Comparison of ENCODE assay signal across 19 cellular contexts in genomic region chr9:111399211-111399739, GRCh38.
A peak's percentile ranks its signal among the peaks of the same experiment; 100 is the strongest.
DNase-seq lines count a peak whose midpoint lies in the region; ATAC-seq and TF ChIP-seq lines count a peak whose summit lies in the region.
"Had no signal": no experiment of that assay in that cellular context is flagged by ENCODE, and none has a peak within 500 bp of the region (broad histone marks: within the 10 kb centered on the region; RNA-seq: fewer than 3 reads in every experiment).

No MANE protein-coding gene starts in this region.

- H3K4me2 ChIP-seq in H9 (ENCODE audit: insufficient read depth, insufficient read length, low read length): no peak overlapping the region
- H3K4me2 ChIP-seq: BLaER1 had no signal

- no peak overlapping the region for H2BK20ac ChIP-seq in H9 (ENCODE audit: low read depth, low read length, poor library complexity, severe bottlenecking)

- no peaks in the 10 kb centered on the region for H3K79me1 ChIP-seq in H9 (ENCODE audit: insufficient read depth, low read depth, low read length, poor library complexity, severe bottlenecking)

- H3K27me3 Mint-ChIP-seq in H9 (ENCODE audit: low read depth): no peaks in the 10 kb centered on the region
- no peaks in the 10 kb centered on the region for H3K27me3 Mint-ChIP-seq in stimulated activated naive B cell treated with anti-CD40 and anti-IgM and Interleukin-4, amounts not matched to agents 10 μg/mL and 1 μg/mL and 100 μg/mL, for 72 hours
- H3K27me3 Mint-ChIP-seq in activated naive CD8-positive, alpha-beta T cell treated with anti-CD3 and anti-CD28 coated beads, Interleukin-2, amount 50 U/mL, for 24 hours: no peaks in the 10 kb centered on the region
- H3K27me3 Mint-ChIP-seq: CD4-positive, alpha-beta memory T cell; CD4-positive, CD25-positive, alpha-beta regulatory T cell; CD8-positive, alpha-beta memory T cell had no signal

- peak; percentile 29 to 30 for ATAC-seq in lower lobe of right lung
- no peak for ATAC-seq in stimulated activated naive B cell treated with anti-CD40 and anti-IgM and Interleukin-4, amounts not matched to agents 10 μg/mL and 1 μg/mL and 100 μg/mL, for 72 hours (replicated peaks)
- no peak for ATAC-seq in activated naive CD8-positive, alpha-beta T cell treated with anti-CD3 and anti-CD28 coated beads, Interleukin-2, amount 50 U/mL, for 24 hours

- intact Hi-C loops in lower lobe of right lung (cut with DNase I): no loop called here

- peaks cover 0 to 22% of the 10 kb centered on the region in 2 experiments; a peak in 2 of 4 replicates for H3K4me1 Mint-ChIP-seq in H9
- H3K4me1 Mint-ChIP-seq in stimulated activated naive B cell treated with anti-CD40 and anti-IgM and Interleukin-4, amounts not matched to agents 10 μg/mL and 1 μg/mL and 100 μg/mL, for 72 hours: no peaks in the 10 kb centered on the region
- H3K4me1 Mint-ChIP-seq in activated naive CD8-positive, alpha-beta T cell treated with anti-CD3 and anti-CD28 coated beads, Interleukin-2, amount 50 U/mL, for 24 hours: no peaks in the 10 kb centered on the region
- H3K4me1 Mint-ChIP-seq: CD14-positive monocyte had no signal

- no peak overlapping the region for H4K91ac ChIP-seq in H9 (ENCODE audit: insufficient read length, low read depth, low read length)

- H3K36me3 Mint-ChIP-seq in H9 (ENCODE audit: insufficient read depth in 1 of 3, low read depth in 3 of 3): peaks cover 59 to 74% (median 64%) of the 10 kb centered on the region in 3 experiments
- H3K36me3 Mint-ChIP-seq in stimulated activated naive B cell treated with anti-CD40 and anti-IgM and Interleukin-4, amounts not matched to agents 10 μg/mL and 1 μg/mL and 100 μg/mL, for 72 hours: peaks cover 73 to 85% of the 10 kb centered on the region in 2 donors
- H3K36me3 Mint-ChIP-seq in activated naive CD8-positive, alpha-beta T cell treated with anti-CD3 and anti-CD28 coated beads, Interleukin-2, amount 50 U/mL, for 24 hours (ENCODE audit: low read depth): peaks cover 85% of the 10 kb centered on the region

- no peak overlapping the region for H2AFZ ChIP-seq in H9 (ENCODE audit: low read length)

- H3K27me3 ChIP-seq in H9 (ENCODE audit: insufficient read depth, low read length) (no peaks in the 10 kb centered on the region), lower lobe of right lung (ENCODE audit: low read depth) (no peaks in the 10 kb centered on the region), right atrium auricular region (no peaks in the 10 kb centered on the region)
- H3K27me3 ChIP-seq: BE2C, BLaER1 had no signal

- no peak overlapping the region for H3K4ac ChIP-seq in H9 (ENCODE audit: low read depth, low read length)

- H2AK5ac ChIP-seq in H9 (ENCODE audit: insufficient read length, low read length): no peak overlapping the region

- no peak for TF ChIP-seq CTCF in H9 (conservative IDR thresholded peaks at IDR 0.05)
- TF ChIP-seq CTCF in lower lobe of right lung (IDR thresholded peaks at IDR 0.05): no peak
- TF ChIP-seq CTCF in right atrium auricular region (IDR thresholded peaks at IDR 0.05): no peak

- H3K27ac ChIP-seq in H9 (ENCODE audit: insufficient read length, low read depth, low read length) (no peak overlapping the region), lower lobe of right lung (no peak overlapping the region), right atrium auricular region (no peak overlapping the region)
- H3K27ac ChIP-seq: BLaER1 had no signal

- no peak for DNase-seq in H9
- DNase-seq in lower lobe of right lung: no peak
- DNase-seq in stimulated activated naive B cell treated with anti-CD40 and anti-IgM and Interleukin-4, amounts not matched to agents 10 μg/mL and 1 μg/mL and 100 μg/mL, for 72 hours: no peak
- DNase-seq in right atrium auricular region (ENCODE audit: low spot score): no peak
- DNase-seq in amygdala (lab: John Stamatoyannopoulos, UW): no peak
- DNase-seq in activated naive CD8-positive, alpha-beta T cell treated with anti-CD3 and anti-CD28 coated beads, Interleukin-2, amount 50 U/mL, for 24 hours: no peak
- no peak for DNase-seq in amniotic stem cell (lab: John Stamatoyannopoulos, UW)
- DNase-seq: 8988T; C1 segment of cervical spinal cord; CD4-positive, alpha-beta memory T cell; CD8-positive, alpha-beta memory T cell; DMS 273 treated with DMSO at 0.1 percent for 48 hours; DMS153; DMS79 had no signal

- no peak overlapping the region for H3K4me3 ChIP-seq in lower lobe of right lung
- no peak overlapping the region for H3K4me3 ChIP-seq in right atrium auricular region
- H3K4me3 ChIP-seq: BLaER1, GM12878 had no signal

- H3K9me3 Mint-ChIP-seq in H9: peaks cover 29 to 36% of the 10 kb centered on the region in 2 experiments
- H3K9me3 Mint-ChIP-seq in stimulated activated naive B cell treated with anti-CD40 and anti-IgM and Interleukin-4, amounts not matched to agents 10 μg/mL and 1 μg/mL and 100 μg/mL, for 72 hours: peaks cover 15 to 19% of the 10 kb centered on the region in 2 donors
- peaks cover 29% of the 10 kb centered on the region for H3K9me3 Mint-ChIP-seq in activated naive CD8-positive, alpha-beta T cell treated with anti-CD3 and anti-CD28 coated beads, Interleukin-2, amount 50 U/mL, for 24 hours

- H3T11ph ChIP-seq in H9 (ENCODE audit: low read length): no peak overlapping the region

- H3K9ac ChIP-seq in H9 (ENCODE audit: extremely low read depth, insufficient read length, low read length): no peak overlapping the region
- H3K9ac ChIP-seq: BLaER1 had no signal

- H2BK15ac ChIP-seq in H9 (ENCODE audit: low read depth, low read length): no peak overlapping the region

- H3K4me1 ChIP-seq in H9 (ENCODE audit: insufficient read depth, low read length) (no peaks in the 10 kb centered on the region), lower lobe of right lung (no peaks in the 10 kb centered on the region), right atrium auricular region (no peaks in the 10 kb centered on the region)
- H3K4me1 ChIP-seq: BE2C, BLaER1 had no signal

- no peaks in the 10 kb centered on the region for H4K20me1 ChIP-seq in H9 (ENCODE audit: control insufficient read depth, insufficient read depth, insufficient read length)
- H4K20me1 ChIP-seq: BLaER1 had no signal

- no peak overlapping the region for H2BK120ac ChIP-seq in H9 (ENCODE audit: low read depth, low read length, poor library complexity, severe bottlenecking)

- H3K23me2 ChIP-seq in H9 (ENCODE audit: insufficient read length, low read depth, low read length, poor library complexity, severe bottlenecking): no peaks in the 10 kb centered on the region

- no peak overlapping the region for H4K8ac ChIP-seq in H9 (replicated peaks; ENCODE audit: insufficient read length, low read depth, low read length)

- no peak overlapping the region for H3K14ac ChIP-seq in H9 (ENCODE audit: insufficient read depth, low read length)

- no peak overlapping the region for H3K4me3 Mint-ChIP-seq in H9
- H3K4me3 Mint-ChIP-seq in stimulated activated naive B cell treated with anti-CD40 and anti-IgM and Interleukin-4, amounts not matched to agents 10 μg/mL and 1 μg/mL and 100 μg/mL, for 72 hours: no peak overlapping the region
- H3K4me3 Mint-ChIP-seq in activated naive CD8-positive, alpha-beta T cell treated with anti-CD3 and anti-CD28 coated beads, Interleukin-2, amount 50 U/mL, for 24 hours: no peak overlapping the region
- H3K4me3 Mint-ChIP-seq: CD14-positive monocyte; CD4-positive, alpha-beta memory T cell; CD4-positive, CD25-positive, alpha-beta regulatory T cell; CD8-positive, alpha-beta memory T cell had no signal

- peak overlapping the region in 2 of 3 experiments; percentile 2 to 49; a peak in 2 of 7 replicates for H3K27ac Mint-ChIP-seq in H9
- H3K27ac Mint-ChIP-seq in stimulated activated naive B cell treated with anti-CD40 and anti-IgM and Interleukin-4, amounts not matched to agents 10 μg/mL and 1 μg/mL and 100 μg/mL, for 72 hours: peak overlapping the region; percentile 59
- H3K27ac Mint-ChIP-seq in activated naive CD8-positive, alpha-beta T cell treated with anti-CD3 and anti-CD28 coated beads, Interleukin-2, amount 50 U/mL, for 24 hours: no peak overlapping the region
- H3K27ac Mint-ChIP-seq: CD4-positive, CD25-positive, alpha-beta regulatory T cell had no signal

- no peak overlapping the region for H4K5ac ChIP-seq in H9 (ENCODE audit: insufficient read length, low read depth, low read length)

- H3K9me3 ChIP-seq in H9 (ENCODE audit: control insufficient read depth, low read depth, low read length) (no peaks in the 10 kb centered on the region), lower lobe of right lung (peaks cover 17% of the 10 kb centered on the region), right atrium auricular region (peaks cover 0 to 25% of the 10 kb centered on the region in 2 donors)
- H3K9me3 ChIP-seq: BE2C had no signal

- H3K18ac ChIP-seq in H9 (ENCODE audit: insufficient read length, low read depth, low read length): no peak overlapping the region

- no peak overlapping the region for H3K56ac ChIP-seq in H9 (ENCODE audit: insufficient read length, low read depth, low read length)

- H3K79me2 ChIP-seq in H9 (ENCODE audit: insufficient read depth, low read length): no peaks in the 10 kb centered on the region

- WGBS in H9 (ENCODE audit: extremely low coverage, insufficient read length, low lambda C conversion rate): no CpG with 5 or more reads among the region's 4 CpGs

- H2BK5ac ChIP-seq in H9 (ENCODE audit: insufficient read length, low read length): no peak overlapping the region

- H3K36me3 ChIP-seq in lower lobe of right lung: peaks cover 75% of the 10 kb centered on the region
- H3K36me3 ChIP-seq in right atrium auricular region: peaks cover 73% of the 10 kb centered on the region

- H2BK12ac ChIP-seq in H9 (ENCODE audit: insufficient read length, low read depth, low read length): no peak overlapping the region

- no peak overlapping the region for H3K23ac ChIP-seq in H9 (ENCODE audit: insufficient read length, low read depth, low read length)

Comparison
In these comparisons a context has a peak if more than half of its experiments do, and no peak if none do; other contexts are left out.
1. ATAC-seq: peak in lower lobe of right lung (2 of 2); none in stimulated activated naive B cell treated with anti-CD40 and anti-IgM and Interleukin-4, amounts not matched to agents 10 μg/mL and 1 μg/mL and 100 μg/mL, for 72 hours (0 of 2) and activated naive CD8-positive, alpha-beta T cell treated with anti-CD3 and anti-CD28 coated beads, Interleukin-2, amount 50 U/mL, for 24 hours (single experiment).